11 cellular contexts compared by ENCODE assay signal in genomic region chr19:29872224-29872731, GRCh38.
A peak's percentile ranks its signal among the peaks of the same experiment; 100 is the strongest.
DNase-seq lines count a peak whose midpoint lies in the region; ATAC-seq, FAIRE-seq and TF ChIP-seq lines count a peak whose summit lies in the region.
"Had no signal": no experiment of that assay in that cellular context is flagged by ENCODE, and none has a peak within 500 bp of the region (broad histone marks: within the 10 kb centered on the region; RNA-seq: fewer than 3 reads in every experiment).

No MANE protein-coding gene starts in this region.

- peaks cover 6 to 14% (median 11%) of the 10 kb centered on the region in 3 donors for H3K4me1 Mint-ChIP-seq in CD8-positive, alpha-beta memory T cell

- H3K4me2 ChIP-seq in HCT116 (ENCODE audit: low read length) (peak overlapping the region; percentile 79), GM12878 (ENCODE audit: control insufficient read depth, insufficient read depth) (peak overlapping the region; percentile 18; the same call in 1 of the 2 replicates), mesenchymal stem cell (ENCODE audit: low read length, poor library complexity, severe bottlenecking) (peak overlapping the region; percentile 22)

- H3K9me2 ChIP-seq in HCT116 (ENCODE audit: insufficient read depth): no peaks in the 10 kb centered on the region

- H3K9me3 Mint-ChIP-seq in CD8-positive, alpha-beta memory T cell: peaks cover 0 to 8% (median 4%) of the 10 kb centered on the region in 5 donors

- H2AK5ac ChIP-seq in mesenchymal stem cell (ENCODE audit: low read length, severe bottlenecking): no peak overlapping the region

- H3K79me2 ChIP-seq in HCT116 (ENCODE audit: insufficient read depth, low read length) (no peaks in the 10 kb centered on the region), GM12878 (ENCODE audit: control insufficient read depth, insufficient read depth, low read length) (no peaks in the 10 kb centered on the region)

- CTCF ChIA-PET in CD8-positive, alpha-beta memory T cell (lab: Charles Lee): interaction anchor here (0.7 to 9.3 kb wide), 18 partner anchors 14 to 188 kb away, joined by 3 to 112 read pairs (median 6); partner anchors contain the start of gene C19orf12
- CTCF ChIA-PET in HCT116 (lab: Charles Lee) (interaction anchor here (0.8 to 4.4 kb wide), 11 partner anchors 11 to 143 kb away, joined by 3 to 37 read pairs (median 4); no protein-coding TSS in a partner anchor), GM12878 (lab: Yijun Ruan, JAX) (interaction anchor here (0.7 to 5.9 kb wide), 14 partner anchors 14 to 156 kb away, joined by 3 to 51 read pairs (median 4); partner anchors contain the start of gene URI1)

- RAD21 ChIA-PET in HCT116 (lab: Charles Lee; ENCODE audit: low non-redundant PET in 1 of 2, low total read pairs in 2 of 2, uncharacterized antibody in 2 of 2, unreplicated experiment in 2 of 2) (interaction anchor here in 1 of 2 experiments (0.6 to 1.1 kb wide), 3 partner anchors 8 to 142 kb away, joined by 3 to 5 read pairs (median 4); no protein-coding TSS in a partner anchor), GM12878 (lab: Charles Lee; ENCODE audit: unreplicated experiment) (interaction anchor here (0.6 to 2.4 kb wide), 9 partner anchors 18 to 158 kb away, joined by 3 to 19 read pairs (median 4); no protein-coding TSS in a partner anchor)

- no peaks in the 10 kb centered on the region for H3K9me3 ChIP-seq in CD8-positive, alpha-beta memory T cell (ENCODE audit: low read length)
- H3K9me3 ChIP-seq in HCT116 (ENCODE audit: control insufficient read depth in 1 of 2, insufficient read depth in 1 of 2, low read depth in 1 of 2, low read length in 2 of 2): no peaks in the 10 kb centered on the region
- peaks cover 3% of the 10 kb centered on the region; the same call in 2 of the 3 replicates for H3K9me3 ChIP-seq in GM12878 (replicated peaks; ENCODE audit: control insufficient read depth, insufficient read depth, low read length)
- H3K9me3 ChIP-seq in mesenchymal stem cell (ENCODE audit: control insufficient read depth, low read length): peaks cover 8% of the 10 kb centered on the region
- no peaks in the 10 kb centered on the region for H3K9me3 ChIP-seq in SJCRH30 (replicated peaks)

- H3K27ac Mint-ChIP-seq in CD8-positive, alpha-beta memory T cell: no peak overlapping the region

- no peak overlapping the region for H2BK120ac ChIP-seq in mesenchymal stem cell (ENCODE audit: low read depth, low read length)

- no peak overlapping the region for H3K23ac ChIP-seq in mesenchymal stem cell (ENCODE audit: low read length in 2 of 2)

- H3K14ac ChIP-seq in mesenchymal stem cell (ENCODE audit: low read length in 2 of 2): no peak overlapping the region

- SMC1A ChIA-PET in GM12878 (lab: Charles Lee; ENCODE audit: uncharacterized antibody, unreplicated experiment): interaction anchor here (1.3 to 3.4 kb wide), 2 partner anchors 86 to 142 kb away, joined by 5 to 14 read pairs; no protein-coding TSS in a partner anchor

- no peaks in the 10 kb centered on the region for H3K36me3 Mint-ChIP-seq in CD8-positive, alpha-beta memory T cell

- TF ChIP-seq RAD21 in HCT116 (IDR thresholded peaks at IDR 0.05; ENCODE audit: low read depth) (no peak), GM12878 (IDR thresholded peaks at IDR 0.05; ENCODE audit: insufficient read depth, low read depth, low read length) (no peak)

- in situ Hi-C loops in GM12878 (cut with MboI): loop anchor here (5.0 kb wide), 2 partner anchors 100 to 135 kb away; no protein-coding TSS in a partner anchor

- peak in 1 of 5 donors; percentile 10 for DNase-seq in CD8-positive, alpha-beta memory T cell
- DNase-seq in HCT116 (ENCODE audit: low read depth, low spot score): no peak
- no peak for DNase-seq in GM12878 (ENCODE audit: low read depth, low spot score)
- DNase-seq in mesenchymal stem cell: peak; percentile 35
- DNase-seq in SJCRH30: no peak
- DNase-seq in NCI-H510A treated with DMSO at 0.1 percent for 48 hours (lab: John Stamatoyannopoulos, UW): no peak
- DNase-seq: Kasumi-1 had no signal

- H4K20me1 ChIP-seq in HCT116 (ENCODE audit: insufficient read depth): no peaks in the 10 kb centered on the region
- no peaks in the 10 kb centered on the region for H4K20me1 ChIP-seq in GM12878 (ENCODE audit: control insufficient read depth, insufficient read depth)

- no peaks in the 10 kb centered on the region for H3K4me1 ChIP-seq in CD8-positive, alpha-beta memory T cell (ENCODE audit: insufficient read depth, low read length)
- peaks cover 0 to 16% of the 10 kb centered on the region in 2 experiments; a peak in 3 of 4 replicates for H3K4me1 ChIP-seq in HCT116 (ENCODE audit: control insufficient read depth in 1 of 2, insufficient read depth in 2 of 2, low read length in 2 of 2)
- no peaks in the 10 kb centered on the region; the same call in 1 of the 2 replicates for H3K4me1 ChIP-seq in GM12878 (ENCODE audit: control insufficient read depth, insufficient read depth, low read length)
- peaks cover 16% of the 10 kb centered on the region for H3K4me1 ChIP-seq in mesenchymal stem cell (ENCODE audit: control insufficient read depth, insufficient read depth, low read depth, low read length)
- peaks cover 16% of the 10 kb centered on the region for H3K4me1 ChIP-seq in SJCRH30

- no peak for TF ChIP-seq POLR2A in HCT116 (IDR thresholded peaks at IDR 0.05; ENCODE audit: borderline replicate concordance, extremely low read depth, insufficient read depth, insufficient read length)
- no peak for TF ChIP-seq POLR2A in GM12878 (IDR thresholded peaks at IDR 0.05; ENCODE audit: low read depth, low read length)

- no peak overlapping the region for H2BK15ac ChIP-seq in mesenchymal stem cell (ENCODE audit: low read depth, poor library complexity, severe bottlenecking)

- no peak overlapping the region for H3K9ac ChIP-seq in HCT116 (ENCODE audit: low read length)
- no peak overlapping the region for H3K9ac ChIP-seq in GM12878 (ENCODE audit: control insufficient read depth, insufficient read depth, low read length)
- H3K9ac ChIP-seq in mesenchymal stem cell (ENCODE audit: low read length): no peak overlapping the region

- H3K27ac ChIP-seq in CD8-positive, alpha-beta memory T cell (ENCODE audit: low read depth, low read length): no peak overlapping the region
- H3K27ac ChIP-seq in HCT116 (ENCODE audit: low read depth, low read length) (no peak overlapping the region), GM12878 (ENCODE audit: control insufficient read depth, insufficient read depth) (no peak overlapping the region), mesenchymal stem cell (ENCODE audit: low read length, poor library complexity, severe bottlenecking) (no peak overlapping the region), SJCRH30 (no peak overlapping the region)

- H4K91ac ChIP-seq in mesenchymal stem cell (ENCODE audit: low read length): no peak overlapping the region

- no peaks in the 10 kb centered on the region for H3K79me1 ChIP-seq in mesenchymal stem cell (replicated peaks; ENCODE audit: low read length, poor library complexity, severe bottlenecking)

- H3K4me3 ChIP-seq in CD8-positive, alpha-beta memory T cell (ENCODE audit: low read length): no peak overlapping the region
- H3K4me3 ChIP-seq in HCT116 (replicated peaks in 1 of 2; ENCODE audit: low read depth in 1 of 2, low read length in 2 of 2) (no peak overlapping the region), GM12878 (no peak overlapping the region), mesenchymal stem cell (ENCODE audit: insufficient read depth in 1 of 2, low read depth in 1 of 2, low read length in 2 of 2) (no peak overlapping the region), SJCRH30 (no peak overlapping the region)

- intact Hi-C loops in HCT116 (cut with micrococcal nuclease) (loop anchor here (1.0 to 5.0 kb wide), 3 partner anchors 14 to 260 kb away; no protein-coding TSS in a partner anchor), GM12878 (cut with micrococcal nuclease; ENCODE audit: unreplicated experiment) (loop anchor here (2.0 kb wide), 1 partner anchor 111 kb away; no protein-coding TSS in a partner anchor)

- H2BK12ac ChIP-seq in mesenchymal stem cell (ENCODE audit: low read length in 2 of 2): no peak overlapping the region

- H3K36me3 ChIP-seq in CD8-positive, alpha-beta memory T cell (ENCODE audit: insufficient read depth, low read length): no peaks in the 10 kb centered on the region
- H3K36me3 ChIP-seq in HCT116 (ENCODE audit: control insufficient read depth in 1 of 2, insufficient read depth in 2 of 2, low read length in 2 of 2) (no peaks in the 10 kb centered on the region), GM12878 (ENCODE audit: control insufficient read depth in 2 of 2, insufficient read depth in 2 of 2, low read length in 1 of 2) (no peaks in the 10 kb centered on the region), mesenchymal stem cell (ENCODE audit: control insufficient read depth in 1 of 2, insufficient read depth in 2 of 2, low read depth in 1 of 2, low read length in 2 of 2) (no peaks in the 10 kb centered on the region), SJCRH30 (no peaks in the 10 kb centered on the region)
- H3K36me3 ChIP-seq: tibial nerve had no signal

- no peaks in the 10 kb centered on the region for H3K27me3 ChIP-seq in CD8-positive, alpha-beta memory T cell (ENCODE audit: insufficient read depth, low read length, poor library complexity, severe bottlenecking)
- no peaks in the 10 kb centered on the region for H3K27me3 ChIP-seq in HCT116 (ENCODE audit: insufficient read depth, low read length)
- no peaks in the 10 kb centered on the region; a peak in 1 of 4 replicates for H3K27me3 ChIP-seq in GM12878 (replicated peaks in 1 of 2; ENCODE audit: control insufficient read depth in 2 of 2, insufficient read depth in 2 of 2, low read length in 1 of 2)
- peaks cover 32 to 44% of the 10 kb centered on the region in 2 experiments for H3K27me3 ChIP-seq in mesenchymal stem cell (ENCODE audit: control insufficient read depth in 1 of 2, insufficient read depth in 1 of 2, low read length in 2 of 2)
- no peaks in the 10 kb centered on the region for H3K27me3 ChIP-seq in SJCRH30

- peaks cover 10 to 30% of the 10 kb centered on the region in 2 donors for H3K27me3 Mint-ChIP-seq in CD8-positive, alpha-beta memory T cell

- no peak for FAIRE-seq in GM12878 (lab: Jason Lieb, UNC)
- FAIRE-seq: endometrium had no signal

- TF ChIP-seq EP300 in GM12878 (IDR thresholded peaks at IDR 0.05; ENCODE audit: borderline replicate concordance in 1 of 2, control insufficient read depth in 1 of 2, low read depth in 2 of 2, low read length in 2 of 2): no peak

- H2AFZ ChIP-seq in HCT116 (ENCODE audit: low read depth, low read length, poor library complexity, severe bottlenecking) (peak overlapping the region; percentile 85), GM12878 (ENCODE audit: control insufficient read depth, low read depth, low read length) (no peak overlapping the region), mesenchymal stem cell (ENCODE audit: low read depth, low read length) (no peak overlapping the region)

- H3K4me3 Mint-ChIP-seq in CD8-positive, alpha-beta memory T cell: peak overlapping the region; percentile 20 to 78 (median 59)

- ATAC-seq in HCT116 (peak; percentile 69), GM12878 (no peak), HG03432 (IDR thresholded peaks at IDR 0.05; ENCODE audit: unreplicated experiment) (no peak), HG03108 (IDR thresholded peaks at IDR 0.05; ENCODE audit: unreplicated experiment) (no peak)

- H4K8ac ChIP-seq in mesenchymal stem cell (ENCODE audit: low read length): peak overlapping the region; percentile 64

- WGBS in GM12878 (ENCODE audit: insufficient coverage, insufficient replicate concordance, low lambda C conversion rate, missing lambda C conversion rate): 13% methylated on average over 32 of the region's 33 CpGs
- WGBS in mesenchymal stem cell: 6% methylated on average over 30 of the region's 33 CpGs

- H2BK5ac ChIP-seq in mesenchymal stem cell (ENCODE audit: low read depth, low read length, poor library complexity, severe bottlenecking): peak overlapping the region; percentile 8

- BruUV-seq in HCT116 (replicated peaks; lab: Mats Ljungman, UMichigan) (no TSS peak), GM12878 (replicated peaks; lab: Mats Ljungman, UMichigan) (no TSS peak)

- no peak overlapping the region for H3K18ac ChIP-seq in mesenchymal stem cell (ENCODE audit: low read depth in 1 of 2, low read length in 2 of 2)

- peak in 2 of 3 experiments; percentile 26 to 28; a peak in 2 of 6 replicates for TF ChIP-seq CTCF in HCT116 (IDR thresholded peaks at IDR 0.05 in 2 of 3, conservative IDR thresholded peaks at IDR 0.05 in 1 of 3; ENCODE audit: borderline replicate concordance in 1 of 3, insufficient read depth in 1 of 3, low read depth in 2 of 3, low read length in 2 of 3)
- no peak for TF ChIP-seq CTCF in GM12878 (IDR thresholded peaks at IDR 0.05 in 2 of 3, conservative IDR thresholded peaks at IDR 0.05 in 1 of 3; ENCODE audit: control insufficient read depth in 2 of 3, extremely low read depth in 1 of 3, insufficient read depth in 1 of 3, low read depth in 3 of 3, low read length in 3 of 3)

- no peak overlapping the region for H3K4ac ChIP-seq in mesenchymal stem cell (ENCODE audit: low read depth in 1 of 2, low read length in 2 of 2)

- POLR2A ChIA-PET in CD8-positive, alpha-beta memory T cell (lab: Charles Lee): interaction anchor here (0.6 kb wide), 1 partner anchor 34 kb away, joined by 3 read pairs; no protein-coding TSS in a partner anchor
- POLR2A ChIA-PET in HCT116 (lab: Charles Lee): no interaction called here
- POLR2A ChIA-PET in GM12878 (lab: Charles Lee): no interaction called here

Comparison
In these comparisons a context has a peak if more than half of its experiments do, and no peak if none do; other contexts are left out.
1. H3K4me2 ChIP-seq: peak in every context shown above with its lines; median percentile 79 in HCT116; 22 in mesenchymal stem cell; 18 in GM12878.
2. CTCF ChIP-seq: peak in HCT116 (2 of 3); none in GM12878 (0 of 3).